ENCODE assay signal across 11 cellular contexts in genomic region chr12:122700038-122700710, GRCh38. TPM values are rescaled to one million over a fixed set of nuclear protein-coding genes. Genes with fewer than 3 reads are reported as not detected.
"Had no signal": no experiment of that assay in that cellular context is flagged by ENCODE, and none has a peak within 500 bp of the region (broad histone marks: within the 10 kb centered on the region; RNA-seq: fewer than 3 reads in every experiment).

No MANE protein-coding gene starts in this region.

RNA-seq across cellular contexts. Expression of gene HCAR2, which starts 3.0 kb away (rescaled TPM):
- total RNA-seq: cardiac muscle cell, epithelial cell of proximal tubule, lung microvascular endothelial cell, mucosa of gallbladder, myocyte, renal cortical epithelial cell had no signal
- polyA plus RNA-seq: cardiac muscle cell, fibroblast of lung had no signal

RNA-seq across cellular contexts. Expression of gene HCAR3, which starts 16.4 kb away (rescaled TPM):
- total RNA-seq: cardiac muscle cell, epithelial cell of proximal tubule, gastrocnemius medialis, lung microvascular endothelial cell, mucosa of gallbladder, myocyte, renal cortical epithelial cell, skeletal muscle tissue had no signal
- polyA plus RNA-seq: cardiac muscle cell, fibroblast of lung, pancreas had no signal

RNA-seq across cellular contexts. Expression of gene HCAR1, which starts 30.5 kb away (rescaled TPM):
- total RNA-seq: cardiac muscle cell; lung microvascular endothelial cell; myocyte; natural killer cell treated with Interleukin-12 subunit alpha and Interleukin-12 subunit beta and Interleukin-15 and Interleukin-18, amount 100 ng/mL, for 72 hours had no signal
- polyA plus RNA-seq: cardiac muscle cell had no signal
